In the genomic region with DNA sequence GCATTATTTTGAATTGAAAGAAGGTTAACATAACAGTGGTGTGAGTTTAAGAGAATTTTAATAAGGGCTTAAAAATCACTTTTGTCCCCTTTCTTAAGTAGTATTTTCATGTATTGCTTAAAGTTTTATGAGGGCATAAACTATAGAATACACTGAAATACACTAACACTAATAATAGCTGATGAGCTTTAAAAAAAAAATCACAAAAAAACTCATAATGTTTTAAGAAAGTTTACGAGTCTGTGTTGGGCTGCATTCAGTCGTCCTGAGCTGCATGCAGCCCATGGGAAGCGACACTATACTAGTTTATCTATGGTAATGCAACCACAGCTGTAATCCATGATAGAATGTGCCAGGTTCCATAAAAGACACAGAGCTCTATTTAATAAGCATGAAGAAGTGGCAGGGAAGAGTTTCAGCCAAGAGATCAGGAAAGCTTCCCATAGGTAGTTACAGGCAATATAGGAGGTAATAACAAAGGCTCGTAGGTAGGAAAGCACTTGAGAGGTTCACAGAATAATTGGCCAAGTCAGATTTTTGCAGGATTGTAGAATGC, we compare ENCODE assay signal across 15 cellular contexts. TPM values are rescaled to one million over a fixed set of nuclear protein-coding genes. Genes with fewer than 3 reads are reported as not detected.
A peak's percentile ranks its signal among the peaks of the same experiment; 100 is the strongest.
DNase-seq lines count a peak whose midpoint lies in the region; ATAC-seq and TF ChIP-seq lines count a peak whose summit lies in the region.
"Had no signal": no experiment of that assay in that cellular context is flagged by ENCODE, and none has a peak within 500 bp of the region (broad histone marks: within the 10 kb centered on the region; RNA-seq: fewer than 3 reads in every experiment).

No MANE protein-coding gene starts in this region.

- no peak for TF ChIP-seq CTCF in HEK293 (tag by site-specific recombination; IDR thresholded peaks at IDR 0.05)
- TF ChIP-seq CTCF in type B pancreatic cell (conservative IDR thresholded peaks at IDR 0.05), result no peak

- H3K36me3 ChIP-seq in HEK293 (ENCODE audit: control insufficient read depth in 2 of 2, insufficient read depth in 1 of 2, low read length in 2 of 2), result peaks cover 0 to 38% of the 10 kb centered on the region in 2 experiments; a peak in 2 of 3 replicates
- peaks cover 12% of the 10 kb centered on the region for H3K36me3 ChIP-seq in SJCRH30

- no peak overlapping the region for H3K4me3 ChIP-seq in HEK293 (ENCODE audit: low read depth, low read length)
- H3K4me3 ChIP-seq in SJCRH30, result no peak overlapping the region

- intact Hi-C loops in left colon (cut with DNase I, micrococcal nuclease), result no loop called here

- peaks cover 12% of the 10 kb centered on the region for H3K36me3 Mint-ChIP-seq in type B pancreatic cell

- no peaks in the 10 kb centered on the region for H3K9me3 Mint-ChIP-seq in type B pancreatic cell
- H3K9me3 Mint-ChIP-seq: CD4-positive, alpha-beta memory T cell had no signal

- H3K27me3 ChIP-seq in SJCRH30, result no peaks in the 10 kb centered on the region

- no peak overlapping the region for H3K27ac Mint-ChIP-seq in type B pancreatic cell
- H3K27ac Mint-ChIP-seq: B cell had no signal

- no peaks in the 10 kb centered on the region for H3K27me3 Mint-ChIP-seq in type B pancreatic cell
- H3K27me3 Mint-ChIP-seq: B cell; CD4-positive, alpha-beta memory T cell had no signal

- H3K4me3 Mint-ChIP-seq in type B pancreatic cell, result peak overlapping the region; percentile 2
- H3K4me3 Mint-ChIP-seq: B cell had no signal

- ATAC-seq in left colon, result peak; percentile 14
- ATAC-seq: HCT116 had no signal

- peak overlapping the region; percentile 33 for H3K27ac ChIP-seq in HEK293 (ENCODE audit: extremely low read depth, low read depth, low read length)
- peak overlapping the region; percentile 45 for H3K27ac ChIP-seq in SJCRH30
- H3K27ac ChIP-seq: HL-60 had no signal

- CTCF ChIA-PET in HEK293 (lab: Yijun Ruan, JAX), result interaction anchor here (0.6 kb wide), 1 partner anchor 149 kb away, joined by 5 read pairs; no protein-coding TSS in a partner anchor

- H3K9me3 ChIP-seq in HEK293 (ENCODE audit: control insufficient read depth, insufficient read depth, low read depth, low read length) (no peaks in the 10 kb centered on the region), SJCRH30 (replicated peaks) (no peaks in the 10 kb centered on the region)

- peaks cover 26% of the 10 kb centered on the region for H3K4me1 Mint-ChIP-seq in type B pancreatic cell (ENCODE audit: unreplicated experiment)

- H3K4me1 ChIP-seq in HEK293 (ENCODE audit: control insufficient read depth, insufficient read depth, low read length) (peaks cover 11% of the 10 kb centered on the region), SJCRH30 (peaks cover 4% of the 10 kb centered on the region; the same call in 1 of the 2 replicates)

- DNase-seq in SJCRH30, result peak; percentile 4 to 53
- no peak for DNase-seq in left colon
- no peak for DNase-seq in type B pancreatic cell (ENCODE audit: extremely low spot score, unreplicated experiment)
- DNase-seq in activated CD4-positive, alpha-beta T cell treated with anti-CD3 and anti-CD28 coated beads, Interleukin-2, amount 50 U/mL, for 1 hour, result no peak
- no peak for DNase-seq in NCI-H146 treated with DMSO at 0.1 percent for 48 hours (lab: John Stamatoyannopoulos, UW; ENCODE audit: unreplicated experiment)
- no peak for DNase-seq in GM19240 (ENCODE audit: insufficient read length, low spot score)
- DNase-seq: C1 segment of cervical spinal cord; CD4-positive, alpha-beta memory T cell; DMS153; DMS79 treated with DMSO at 0.1 percent for 48 hours; EL had no signal

- POLR2A ChIA-PET in HEK293 (lab: Yijun Ruan, JAX), result no interaction called here

TF ChIP-seq in HEK293, 187 proteins besides CTCF, POLR2A, EP300 and RAD21:
- no peak for TF ChIP-seq ZNF433 (tag by site-specific recombination; IDR thresholded peaks at IDR 0.05; ENCODE audit: low read depth)
- TF ChIP-seq OVOL3 (tag by site-specific recombination; IDR thresholded peaks at IDR 0.05), result no peak
- TF ChIP-seq, protein P1, sequence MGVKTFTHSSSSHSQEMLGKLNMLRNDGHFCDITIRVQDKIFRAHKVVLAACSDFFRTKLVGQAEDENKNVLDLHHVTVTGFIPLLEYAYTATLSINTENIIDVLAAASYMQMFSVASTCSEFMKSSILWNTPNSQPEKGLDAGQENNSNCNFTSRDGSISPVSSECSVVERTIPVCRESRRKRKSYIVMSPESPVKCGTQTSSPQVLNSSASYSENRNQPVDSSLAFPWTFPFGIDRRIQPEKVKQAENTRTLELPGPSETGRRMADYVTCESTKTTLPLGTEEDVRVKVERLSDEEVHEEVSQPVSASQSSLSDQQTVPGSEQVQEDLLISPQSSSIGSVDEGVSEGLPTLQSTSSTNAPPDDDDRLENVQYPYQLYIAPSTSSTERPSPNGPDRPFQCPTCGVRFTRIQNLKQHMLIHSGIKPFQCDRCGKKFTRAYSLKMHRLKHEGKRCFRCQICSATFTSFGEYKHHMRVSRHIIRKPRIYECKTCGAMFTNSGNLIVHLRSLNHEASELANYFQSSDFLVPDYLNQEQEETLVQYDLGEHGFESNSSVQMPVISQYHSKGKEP (tag by site-specific recombination; IDR thresholded peaks at IDR 0.05), result peak; percentile 92
- 0 out of 2 replicates have a peak, but pooled peaks have one; percentile 15 for TF ChIP-seq PRDM4 (tag by site-specific recombination; IDR thresholded peaks at IDR 0.05)
- TF ChIP-seq ZXDB (tag by site-specific recombination; IDR thresholded peaks at IDR 0.05), result peak; percentile 41; the same call in 1 of the 2 replicates
- peak; percentile 57 for TF ChIP-seq ZBTB17 (tag by site-specific recombination; IDR thresholded peaks at IDR 0.05)
- TF ChIP-seq ZNF785 (tag by site-specific recombination; IDR thresholded peaks at IDR 0.05), result no peak
- TF ChIP-seq, protein P2, sequence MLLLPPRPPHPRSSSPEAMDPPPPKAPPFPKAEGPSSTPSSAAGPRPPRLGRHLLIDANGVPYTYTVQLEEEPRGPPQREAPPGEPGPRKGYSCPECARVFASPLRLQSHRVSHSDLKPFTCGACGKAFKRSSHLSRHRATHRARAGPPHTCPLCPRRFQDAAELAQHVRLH (tag by site-specific recombination; IDR thresholded peaks at IDR 0.05), result peak; percentile 50; the same call in 1 of the 2 replicates
- 0 out of 2 replicates have a peak, but pooled peaks have one; percentile 8 for TF ChIP-seq PRDM1 (tag by site-specific recombination; IDR thresholded peaks at IDR 0.05)
- peak; percentile 88 for TF ChIP-seq FEZF1 (tag by site-specific recombination; IDR thresholded peaks at IDR 0.05)
- TF ChIP-seq, protein P3, sequence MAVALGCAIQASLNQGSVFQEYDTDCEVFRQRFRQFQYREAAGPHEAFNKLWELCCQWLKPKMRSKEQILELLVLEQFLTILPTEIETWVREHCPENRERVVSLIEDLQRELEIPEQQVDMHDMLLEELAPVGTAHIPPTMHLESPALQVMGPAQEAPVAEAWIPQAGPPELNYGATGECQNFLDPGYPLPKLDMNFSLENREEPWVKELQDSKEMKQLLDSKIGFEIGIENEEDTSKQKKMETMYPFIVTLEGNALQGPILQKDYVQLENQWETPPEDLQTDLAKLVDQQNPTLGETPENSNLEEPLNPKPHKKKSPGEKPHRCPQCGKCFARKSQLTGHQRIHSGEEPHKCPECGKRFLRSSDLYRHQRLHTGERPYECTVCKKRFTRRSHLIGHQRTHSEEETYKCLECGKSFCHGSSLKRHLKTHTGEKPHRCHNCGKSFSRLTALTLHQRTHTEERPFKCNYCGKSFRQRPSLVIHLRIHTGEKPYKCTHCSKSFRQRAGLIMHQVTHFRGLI (tag by site-specific recombination; IDR thresholded peaks at IDR 0.05), result peak; percentile 82
- TF ChIP-seq OSR2 (tag by site-specific recombination; IDR thresholded peaks at IDR 0.05), result peak; percentile 48; the same call in 1 of the 2 replicates
- no peak for TF ChIP-seq WT1 (tag by site-specific recombination; IDR thresholded peaks at IDR 0.05)
- no peak for TF ChIP-seq INSM2 (tag by site-specific recombination; IDR thresholded peaks at IDR 0.05)
TF ChIP-seq in HEK293: peak in this region for 9.

RNA-seq across cellular contexts. Expression of gene SREK1IP1, which starts 4.5 kb away (rescaled TPM):
- total RNA-seq in SJCRH30 (2014; rRNA removed; shearing (Covaris generic)), result 10.9 and 11.0 TPM in 2 replicates
- total RNA-seq in left colon (10 to 100 TPM; 13.7 to 25.2 TPM), type B pancreatic cell (ENCODE audit: low replicate concordance) (25.9 and 31.0 TPM in 2 replicates)

RNA-seq across cellular contexts. Expression of gene CWC27, which starts 4.7 kb away (rescaled TPM):
- total RNA-seq in SJCRH30 (2014; rRNA removed; shearing (Covaris generic)), result 29.7 and 31.1 TPM in 2 replicates
- 10 to 100 TPM; 13.5 to 14.0 TPM for total RNA-seq in left colon
- total RNA-seq in type B pancreatic cell (ENCODE audit: low replicate concordance), result 20.7 and 32.0 TPM in 2 replicates

Comparison
In these comparisons a context has a peak if more than half of its experiments do, and no peak if none do; other contexts are left out.
1. DNase-seq: peak in SJCRH30 (2 of 2); none in left colon (0 of 2), type B pancreatic cell (single experiment), activated CD4-positive, alpha-beta T cell treated with anti-CD3 and anti-CD28 coated beads, Interleukin-2, amount 50 U/mL, for 1 hour (single experiment), NCI-H146 treated with DMSO at 0.1 percent for 48 hours (single experiment) and GM19240 (single experiment).